14 cellular contexts compared by ENCODE assay signal in the genomic region with DNA sequence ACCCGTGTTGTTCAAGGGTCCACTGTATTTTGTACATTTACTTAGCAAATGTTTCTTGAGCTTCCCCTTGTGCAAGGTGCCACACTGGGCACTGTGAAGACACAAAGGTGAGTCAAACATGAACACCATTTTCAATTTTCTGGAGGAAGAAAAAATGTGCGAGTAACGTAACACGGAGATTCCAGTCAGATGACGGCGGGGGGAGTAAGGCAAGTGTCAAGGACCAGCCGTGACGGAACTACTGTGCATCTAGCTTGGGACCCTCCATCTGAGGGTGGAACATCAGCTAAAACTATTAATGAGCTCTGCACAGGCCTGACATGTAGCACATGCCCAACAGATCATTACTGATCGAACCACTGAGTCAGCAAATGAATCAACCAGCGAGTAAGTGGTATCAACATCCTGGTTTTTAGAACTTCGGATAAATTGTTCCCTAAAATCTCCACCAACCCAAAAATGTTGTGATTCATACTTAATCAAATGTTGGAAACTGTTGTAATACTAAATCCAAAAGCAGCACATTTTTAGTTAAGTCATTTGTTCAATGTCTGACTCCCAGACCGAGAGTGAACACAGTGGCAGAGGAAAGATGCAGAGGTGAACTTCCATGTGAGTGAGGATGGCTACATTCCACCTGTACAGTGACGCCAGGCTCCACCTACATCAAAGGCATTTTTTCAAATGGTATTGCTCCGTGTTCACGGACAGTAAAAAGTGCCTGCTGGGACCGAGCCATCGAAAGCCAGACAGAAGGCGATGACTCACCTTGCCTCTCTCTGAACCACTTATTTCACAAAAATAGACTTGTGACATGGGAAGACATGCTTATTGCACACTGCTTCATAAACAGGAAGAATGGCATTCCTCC.
DNase-seq lines count a peak whose midpoint lies in the region; ATAC-seq and TF ChIP-seq lines count a peak whose summit lies in the region.
"Had no signal": no experiment of that assay in that cellular context is flagged by ENCODE, and none has a peak within 500 bp of the region (broad histone marks: within the 10 kb centered on the region; RNA-seq: fewer than 3 reads in every experiment).

No MANE protein-coding gene starts in this region.

- no peak for TF ChIP-seq POLR2A in IMR-90 (IDR thresholded peaks at IDR 0.05; ENCODE audit: low read depth, low read length)

- H3K4me1 Mint-ChIP-seq in brain, result peaks cover 22% of the 10 kb centered on the region

- peak overlapping the region; percentile 28; the same call in 1 of the 2 replicates for H3K4me2 ChIP-seq in IMR-90 (ENCODE audit: low read depth, low read length)

- H3K36me3 ChIP-seq in IMR-90 (ENCODE audit: control insufficient read depth, insufficient read depth, low read length) (peaks cover 4% of the 10 kb centered on the region), upper lobe of right lung (peaks cover 15% of the 10 kb centered on the region)

- intact Hi-C loops in IMR-90 (cut with micrococcal nuclease), result loop anchor here (5.0 to 10.0 kb wide), 2 partner anchors 84 to 171 kb away; a partner anchor contains a TSS
- intact Hi-C loops in upper lobe of right lung (cut with DNase I), result no loop called here

- no peak overlapping the region for H2BK5ac ChIP-seq in IMR-90 (ENCODE audit: low read depth, low read length, poor library complexity, severe bottlenecking)

- H2BK20ac ChIP-seq in IMR-90 (ENCODE audit: low read depth, low read length), result no peak overlapping the region

- H4K20me1 ChIP-seq in IMR-90 (ENCODE audit: insufficient read depth, low read length), result no peaks in the 10 kb centered on the region; the same call in 1 of the 2 replicates

- in situ Hi-C loops in IMR-90 (cut with MboI; ENCODE audit: low sequenced_read_pairs), result loop anchor here (10.0 kb wide), 1 partner anchor 244 kb away; no protein-coding TSS in a partner anchor

- no peak overlapping the region for H3K18ac ChIP-seq in IMR-90 (ENCODE audit: low read depth, low read length)

- H3K23ac ChIP-seq in IMR-90 (ENCODE audit: low read depth, low read length), result peak overlapping the region; percentile 53; the same call in 1 of the 2 replicates

- peaks cover 4% of the 10 kb centered on the region for H3K27me3 Mint-ChIP-seq in brain

- no peak overlapping the region for H3K9ac ChIP-seq in IMR-90 (ENCODE audit: low read depth, low read length)

- H3K4me3 ChIP-seq in IMR-90 (ENCODE audit: insufficient read depth, low read depth, low read length) (no peak overlapping the region), upper lobe of right lung (no peak overlapping the region)
- H3K4me3 ChIP-seq: SJSA1 had no signal

- H3K9me3 ChIP-seq in IMR-90 (ENCODE audit: control insufficient read depth, insufficient read depth, low read length), result no peaks in the 10 kb centered on the region
- no peaks in the 10 kb centered on the region for H3K9me3 ChIP-seq in upper lobe of right lung
- H3K9me3 ChIP-seq: SJSA1 had no signal

- TF ChIP-seq RAD21 in IMR-90 (IDR thresholded peaks at IDR 0.05; ENCODE audit: low read length), result peak; percentile 8; the same call in 1 of the 2 replicates

- H3K9me1 ChIP-seq in IMR-90 (ENCODE audit: insufficient read depth, low read length), result peaks cover 14% of the 10 kb centered on the region

- H3K79me1 ChIP-seq in IMR-90 (ENCODE audit: low read depth in 1 of 2, low read length in 2 of 2), result no peaks in the 10 kb centered on the region

- H3K27me3 ChIP-seq in IMR-90 (ENCODE audit: control insufficient read depth, insufficient read depth, low read length) (no peaks in the 10 kb centered on the region), upper lobe of right lung (no peaks in the 10 kb centered on the region)
- H3K27me3 ChIP-seq: SJSA1 had no signal

- peak overlapping the region; percentile 8 for H2AK9ac ChIP-seq in IMR-90 (replicated peaks; ENCODE audit: low read depth, low read length, poor library complexity)

- H2BK15ac ChIP-seq in IMR-90 (ENCODE audit: low read depth, low read length), result no peak overlapping the region

- CTCF ChIA-PET in IMR-90 (lab: Yijun Ruan, JAX), result interaction anchor here (0.6 to 1.0 kb wide), 2 partner anchors 195 to 243 kb away, joined by 3 to 6 read pairs; no protein-coding TSS in a partner anchor

- H3K4ac ChIP-seq in IMR-90 (ENCODE audit: low read depth, low read length), result no peak overlapping the region

- peak overlapping the region; percentile 60; the same call in 1 of the 2 replicates for H2AK5ac ChIP-seq in IMR-90 (ENCODE audit: low read depth, low read length)

- no peak overlapping the region for H2AFZ ChIP-seq in IMR-90 (replicated peaks; ENCODE audit: low read length, poor library complexity)

- no peak overlapping the region for H3K4me3 Mint-ChIP-seq in brain

- H4K91ac ChIP-seq in IMR-90 (ENCODE audit: insufficient read depth, low read depth, low read length), result no peak overlapping the region

- POLR2A ChIA-PET in IMR-90 (lab: Charles Lee; ENCODE audit: unreplicated experiment), result no interaction called here

- peaks cover 4% of the 10 kb centered on the region for H3K4me1 ChIP-seq in IMR-90 (ENCODE audit: control insufficient read depth, insufficient read depth, low read length)
- H3K4me1 ChIP-seq in upper lobe of right lung, result no peaks in the 10 kb centered on the region

- dilution Hi-C loops in IMR-90 (cut with HindIII; ENCODE audit: low sequenced_read_pairs, unreplicated experiment), result no loop called here

- H3K27ac ChIP-seq in IMR-90 (ENCODE audit: insufficient read depth, low read length) (no peak overlapping the region), upper lobe of right lung (no peak overlapping the region)
- H3K27ac ChIP-seq: SJSA1 had no signal

- ATAC-seq in IMR-90 (ENCODE audit: low read depth) (peak; percentile 28), upper lobe of right lung (peak; percentile 61), GM18909 (IDR thresholded peaks at IDR 0.05; ENCODE audit: poor library complexity, unreplicated experiment) (no peak)
- ATAC-seq: stimulated activated naive CD8-positive, alpha-beta T cell treated with anti-CD3 and anti-CD28 coated beads, Interleukin-15, Interleukin-2, amounts not matched to agents 100 U/mL and 50 U/mL, for 24 hours had no signal

- no peaks in the 10 kb centered on the region for H3K36me3 Mint-ChIP-seq in brain

- BruUV-seq in IMR-90 (replicated peaks; lab: Mats Ljungman, UMichigan), result no TSS peak

- H3K27ac Mint-ChIP-seq in brain, result peak overlapping the region in 3 of 5 experiments; percentile 27 to 89 (median 68)

- no peak overlapping the region for H3K56ac ChIP-seq in IMR-90 (ENCODE audit: extremely low read depth, insufficient read depth, low read length)

- DNase-seq in IMR-90 (peak; percentile 86), kidney glomerular epithelial cell (lab: John Stamatoyannopoulos, UW) (peak; percentile 30), upper lobe of right lung (peak; percentile 55)
- no peak for DNase-seq in effector CD4-positive, alpha-beta T cell
- DNase-seq in stimulated activated CD4-positive, alpha-beta T cell treated with anti-CD3 and anti-CD28 coated beads, Interleukin-12 subunit alpha, Interleukin-12 subunit beta, amount 100 ng/mL, for 4 hours, result no peak
- DNase-seq: activated T-cell treated with anti-CD3 and anti-CD28 coated beads, Interleukin-2, amount 50 U/mL, for 48 hours; central memory CD4-positive, alpha-beta T cell; DMS53; NCI-H526; stimulated activated CD4-positive, alpha-beta T cell treated with anti-CD3 and anti-CD28 coated beads, Interleukin-2, amount 100 ng/mL, for 48 hours; stimulated activated naive CD8-positive, alpha-beta T cell treated with anti-CD3 and anti-CD28 coated beads, Interleukin-15, Interleukin-2, amounts not matched to agents 100 U/mL and 50 U/mL, for 24 hours had no signal

- H3K14ac ChIP-seq in IMR-90 (replicated peaks; ENCODE audit: low read depth, low read length), result no peak overlapping the region

- 49% methylated on average over 7 of the region's 18 CpGs; no CpG with 5 or more reads in 1 of the 2 experiments for WGBS in IMR-90 (ENCODE audit: extremely low coverage in 2 of 2, insufficient read length in 1 of 2), 2 experiments

- no peak overlapping the region for H4K5ac ChIP-seq in IMR-90 (ENCODE audit: low read depth, low read length)

- no peak overlapping the region for H4K8ac ChIP-seq in IMR-90 (ENCODE audit: low read depth in 2 of 2, low read length in 2 of 2)

- peaks cover 0 to 4% (median 0%) of the 10 kb centered on the region in 5 experiments for H3K9me3 Mint-ChIP-seq in brain

- TF ChIP-seq CTCF in IMR-90 (conservative IDR thresholded peaks at IDR 0.05; ENCODE audit: low read depth, low read length) (no peak), brain (conservative IDR thresholded peaks at IDR 0.05) (no peak), upper lobe of right lung (IDR thresholded peaks at IDR 0.05) (no peak)

- no peak overlapping the region for H2BK120ac ChIP-seq in IMR-90 (ENCODE audit: low read depth, low read length)

TF ChIP-seq in IMR-90, 13 proteins besides CTCF, POLR2A, EP300 and RAD21:
- TF ChIP-seq RCOR1 (IDR thresholded peaks at IDR 0.05; ENCODE audit: insufficient replicate concordance, low read length) (peak; percentile 26), MAFK (IDR thresholded peaks at IDR 0.05; ENCODE audit: low read depth, low read length) (peak; percentile 85), MXI1 (IDR thresholded peaks at IDR 0.05; ENCODE audit: borderline replicate concordance, low read depth, low read length) (peak; percentile 92), CEBPB (IDR thresholded peaks at IDR 0.05; ENCODE audit: low read depth, low read length) (peak; percentile 87), CHD1 (IDR thresholded peaks at IDR 0.05; ENCODE audit: low read depth, low read length) (no peak), BHLHE40 (IDR thresholded peaks at IDR 0.05; ENCODE audit: low read depth, low read length) (peak; percentile 41; the same call in 1 of the 2 replicates), FOS (IDR thresholded peaks at IDR 0.05; ENCODE audit: low read depth, low read length) (peak; percentile 88)
- TF ChIP-seq, protein P1, sequence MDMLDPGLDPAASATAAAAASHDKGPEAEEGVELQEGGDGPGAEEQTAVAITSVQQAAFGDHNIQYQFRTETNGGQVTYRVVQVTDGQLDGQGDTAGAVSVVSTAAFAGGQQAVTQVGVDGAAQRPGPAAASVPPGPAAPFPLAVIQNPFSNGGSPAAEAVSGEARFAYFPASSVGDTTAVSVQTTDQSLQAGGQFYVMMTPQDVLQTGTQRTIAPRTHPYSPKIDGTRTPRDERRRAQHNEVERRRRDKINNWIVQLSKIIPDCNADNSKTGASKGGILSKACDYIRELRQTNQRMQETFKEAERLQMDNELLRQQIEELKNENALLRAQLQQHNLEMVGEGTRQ (IDR thresholded peaks at IDR 0.05; ENCODE audit: low read depth, low read length), result no peak

Comparison
In these comparisons a context has a peak if more than half of its experiments do, and no peak if none do; other contexts are left out.
1. DNase-seq: peak in IMR-90 (single experiment), kidney glomerular epithelial cell (single experiment) and upper lobe of right lung (single experiment); none in effector CD4-positive, alpha-beta T cell (single experiment) and stimulated activated CD4-positive, alpha-beta T cell treated with anti-CD3 and anti-CD28 coated beads, Interleukin-12 subunit alpha, Interleukin-12 subunit beta, amount 100 ng/mL, for 4 hours (single experiment).